Comparison of ENCODE assay signal across 8 cellular contexts in genomic region chr12:110079477-110080400, GRCh38. TPM values are rescaled to one million over a fixed set of nuclear protein-coding genes. Genes with fewer than 3 reads are reported as not detected.
A peak's percentile ranks its signal among the peaks of the same experiment; 100 is the strongest.
DNase-seq lines count a peak whose midpoint lies in the region; ATAC-seq, FAIRE-seq and TF ChIP-seq lines count a peak whose summit lies in the region.

No MANE protein-coding gene starts in this region.

- H3K9me2 ChIP-seq in HCT116 (ENCODE audit: insufficient read depth) = no peaks in the 10 kb centered on the region

- H3K36me3 ChIP-seq in HCT116 (ENCODE audit: control insufficient read depth in 1 of 2, insufficient read depth in 2 of 2, low read length in 2 of 2) = no peaks in the 10 kb centered on the region
- H3K36me3 ChIP-seq in cardiac muscle cell = no peaks in the 10 kb centered on the region

- H3K9ac ChIP-seq in HCT116 (ENCODE audit: low read length) = no peak overlapping the region

- TF ChIP-seq RAD21 in HCT116 (IDR thresholded peaks at IDR 0.05; ENCODE audit: low read depth) = no peak

- H3K27ac ChIP-seq in HCT116 (ENCODE audit: low read depth, low read length) = no peak overlapping the region
- peak overlapping the region; percentile 70 for H3K27ac ChIP-seq in cardiac muscle cell

- H3K4me2 ChIP-seq in HCT116 (ENCODE audit: low read length) = no peak overlapping the region

- TF ChIP-seq POLR2A in GM12891 (IDR thresholded peaks at IDR 0.05; ENCODE audit: low read depth, low read length) = no peak
- TF ChIP-seq POLR2A in HCT116 (IDR thresholded peaks at IDR 0.05; ENCODE audit: borderline replicate concordance, extremely low read depth, insufficient read depth, insufficient read length) = no peak

- H4K20me1 ChIP-seq in HCT116 (ENCODE audit: insufficient read depth) = no peaks in the 10 kb centered on the region

- H3K4me3 ChIP-seq in HCT116 (replicated peaks in 1 of 2; ENCODE audit: low read depth in 1 of 2, low read length in 2 of 2) (no peak overlapping the region), cardiac muscle cell (no peak overlapping the region)

- TF ChIP-seq CTCF in HCT116 (IDR thresholded peaks at IDR 0.05 in 2 of 3, conservative IDR thresholded peaks at IDR 0.05 in 1 of 3; ENCODE audit: borderline replicate concordance in 1 of 3, insufficient read depth in 1 of 3, low read depth in 2 of 3, low read length in 2 of 3) (no peak), cardiac muscle cell (IDR thresholded peaks at IDR 0.05; ENCODE audit: low read depth, low read length) (no peak), omental fat pad (IDR thresholded peaks at IDR 0.05) (no peak)

- ATAC-seq in HCT116 = peak; percentile 59
- no peak for ATAC-seq in omental fat pad (ENCODE audit: low FRiP score)

- H3K9me3 ChIP-seq in HCT116 (ENCODE audit: control insufficient read depth in 1 of 2, insufficient read depth in 1 of 2, low read depth in 1 of 2, low read length in 2 of 2) = no peaks in the 10 kb centered on the region
- H3K9me3 ChIP-seq in cardiac muscle cell (ENCODE audit: low read depth) = no peaks in the 10 kb centered on the region

- intact Hi-C loops in HCT116 (cut with micrococcal nuclease) = no loop called here

- H3K4me1 ChIP-seq in HCT116 (ENCODE audit: control insufficient read depth in 1 of 2, insufficient read depth in 2 of 2, low read length in 2 of 2) (no peaks in the 10 kb centered on the region), cardiac muscle cell (ENCODE audit: low read depth) (peaks cover 8% of the 10 kb centered on the region)

- H3K27me3 ChIP-seq in HCT116 (ENCODE audit: insufficient read depth, low read length) (no peaks in the 10 kb centered on the region), cardiac muscle cell (no peaks in the 10 kb centered on the region)

- RAD21 ChIA-PET in HCT116 (lab: Charles Lee; ENCODE audit: low non-redundant PET in 1 of 2, low total read pairs in 2 of 2, uncharacterized antibody in 2 of 2, unreplicated experiment in 2 of 2) = no interaction called here

- FAIRE-seq in GM12891 (lab: Jason Lieb, UNC) = peak; percentile 94

- H3K79me2 ChIP-seq in HCT116 (ENCODE audit: insufficient read depth, low read length) = no peaks in the 10 kb centered on the region

- DNase-seq in GM12891 (ENCODE audit: insufficient read length, low spot score) (peak; percentile 61), HCT116 (ENCODE audit: low read depth, low spot score) (no peak), NCI-H2029 treated with DMSO at 0.1 percent for 48 hours (lab: John Stamatoyannopoulos, UW) (peak; percentile 93), activated T-cell treated with anti-CD3 and anti-CD28 coated beads for 48 hours (ENCODE audit: low read depth) (peak; percentile 54), cardiac muscle cell (ENCODE audit: low read depth in 1 of 2, low spot score in 1 of 2) (peak in 1 of 2 donors; percentile 72), omental fat pad (ENCODE audit: low spot score) (no peak), DMS153 (lab: John Stamatoyannopoulos, UW) (no peak)
- peak; percentile 40 to 42 for DNase-seq in stimulated activated CD4-positive, alpha-beta T cell treated with anti-CD3 and anti-CD28 coated beads, Interleukin-15, amount 100 ng/mL, for 1 hour (ENCODE audit: low read depth in 1 of 2, low spot score in 1 of 2)

- POLR2A ChIA-PET in HCT116 (lab: Charles Lee) = no interaction called here

- H2AFZ ChIP-seq in HCT116 (ENCODE audit: low read depth, low read length, poor library complexity, severe bottlenecking) = peak overlapping the region; percentile 89

- BruUV-seq in HCT116 (replicated peaks; lab: Mats Ljungman, UMichigan) = no TSS peak

- CTCF ChIA-PET in HCT116 (lab: Charles Lee) = no interaction called here

TF ChIP-seq in GM12891, 5 proteins besides CTCF, POLR2A, EP300 and RAD21:
- TF ChIP-seq TAF1 (IDR thresholded peaks at IDR 0.05; ENCODE audit: low read depth, low read length) (peak; percentile 75), SPI1 (IDR thresholded peaks at IDR 0.05; ENCODE audit: low read depth, low read length) (no peak), POLR2AphosphoS5 (IDR thresholded peaks at IDR 0.05; ENCODE audit: low read depth, low read length) (0 out of 2 replicates have a peak, but pooled peaks have one; percentile 16)

TF ChIP-seq in HCT116, 20 proteins besides CTCF, POLR2A, EP300 and RAD21:
- no peak for TF ChIP-seq ZNF274 (IDR thresholded peaks at IDR 0.05; ENCODE audit: low read depth, low read length)
- no peak for TF ChIP-seq TCF7L2 (IDR thresholded peaks at IDR 0.05; ENCODE audit: borderline replicate concordance, extremely low read depth, insufficient read depth, insufficient read length)
- TF ChIP-seq CBX3 (IDR thresholded peaks at IDR 0.05; ENCODE audit: low read depth) = no peak
- TF ChIP-seq SP1 (IDR thresholded peaks at IDR 0.05; ENCODE audit: low read depth) = no peak
- TF ChIP-seq SRF (IDR thresholded peaks at IDR 0.05; ENCODE audit: low read depth) = no peak
- TF ChIP-seq FOSL1 (IDR thresholded peaks at IDR 0.05; ENCODE audit: low read depth) = no peak
- no peak for TF ChIP-seq POLR2AphosphoS5 (IDR thresholded peaks at IDR 0.05; ENCODE audit: low read depth, low read length)
- no peak for TF ChIP-seq YY1 (IDR thresholded peaks at IDR 0.05; ENCODE audit: extremely low read depth, insufficient replicate concordance, low read depth, low read length)
- no peak for TF ChIP-seq MAX (IDR thresholded peaks at IDR 0.05)
- TF ChIP-seq EZH2 (IDR thresholded peaks at IDR 0.05) = no peak
- no peak for TF ChIP-seq ELF1 (IDR thresholded peaks at IDR 0.05; ENCODE audit: borderline replicate concordance, low read depth)
- no peak for TF ChIP-seq CEBPB (IDR thresholded peaks at IDR 0.05; ENCODE audit: low read depth)
- no peak for TF ChIP-seq JUND (IDR thresholded peaks at IDR 0.05)
- TF ChIP-seq ATF3 (IDR thresholded peaks at IDR 0.05) = no peak
- TF ChIP-seq ZBTB33 (IDR thresholded peaks at IDR 0.05; ENCODE audit: extremely low read depth, insufficient replicate concordance, low read length) = no peak
- TF ChIP-seq ZFX (IDR thresholded peaks at IDR 0.05) = no peak
- TF ChIP-seq SIN3A (IDR thresholded peaks at IDR 0.05; ENCODE audit: low read depth) = no peak
- TF ChIP-seq REST (IDR thresholded peaks at IDR 0.05; ENCODE audit: low read depth) = no peak
- TF ChIP-seq EGR1 (IDR thresholded peaks at IDR 0.05; ENCODE audit: low read depth) = no peak
- TF ChIP-seq EZH2phosphoT487 (IDR thresholded peaks at IDR 0.05; ENCODE audit: borderline replicate concordance) = no peak
TF ChIP-seq in HCT116: peak in this region for 0.

RNA-seq across cellular contexts. Expression of gene C12orf76, which starts 31.4 kb away (rescaled TPM):
- polyA plus RNA-seq in GM12891 (2012; ENCODE audit: low read depth, missing spikeins) = 17.1 TPM
- total RNA-seq in HCT116 (2021; ENCODE audit: unreplicated experiment) (10.1 TPM), cardiac muscle cell (24.8 and 25.0 TPM in 2 replicates), omental fat pad (10 to 100 TPM in 3 of 4 donors, 1 to 10 TPM in 1; 7.4 to 17.0 (median 11.9) TPM)
- 9.1 and 12.4 TPM in 2 replicates for polyA plus RNA-seq in HCT116 (2012)
- polyA plus RNA-seq in cardiac muscle cell = 14.9 and 19.8 TPM in 2 replicates

RNA-seq across cellular contexts. Expression of gene IFT81, which starts 44.4 kb away (rescaled TPM):
- polyA plus RNA-seq in GM12891 (2012; ENCODE audit: low read depth, missing spikeins) = 5.7 TPM
- total RNA-seq in HCT116 (2021; ENCODE audit: unreplicated experiment) = 9.0 TPM
- 1.8 and 3.5 TPM in 2 replicates for polyA plus RNA-seq in HCT116 (2012)
- total RNA-seq in cardiac muscle cell = 19.9 and 30.0 TPM in 2 replicates
- 42.6 and 44.8 TPM in 2 replicates for polyA plus RNA-seq in cardiac muscle cell
- 10 to 100 TPM in 1 of 4 donors, 1 to 10 TPM in 3; 4.0 to 14.8 (median 5.3) TPM for total RNA-seq in omental fat pad

Comparison
In these comparisons a context has a peak if more than half of its experiments do, and no peak if none do; other contexts are left out.
1. DNase-seq: peak in GM12891 (single experiment), NCI-H2029 treated with DMSO at 0.1 percent for 48 hours (single experiment), activated T-cell treated with anti-CD3 and anti-CD28 coated beads for 48 hours (single experiment) and stimulated activated CD4-positive, alpha-beta T cell treated with anti-CD3 and anti-CD28 coated beads, Interleukin-15, amount 100 ng/mL, for 1 hour (2 of 2); none in HCT116 (single experiment), omental fat pad (single experiment) and DMS153 (single experiment).